In the genomic region with DNA sequence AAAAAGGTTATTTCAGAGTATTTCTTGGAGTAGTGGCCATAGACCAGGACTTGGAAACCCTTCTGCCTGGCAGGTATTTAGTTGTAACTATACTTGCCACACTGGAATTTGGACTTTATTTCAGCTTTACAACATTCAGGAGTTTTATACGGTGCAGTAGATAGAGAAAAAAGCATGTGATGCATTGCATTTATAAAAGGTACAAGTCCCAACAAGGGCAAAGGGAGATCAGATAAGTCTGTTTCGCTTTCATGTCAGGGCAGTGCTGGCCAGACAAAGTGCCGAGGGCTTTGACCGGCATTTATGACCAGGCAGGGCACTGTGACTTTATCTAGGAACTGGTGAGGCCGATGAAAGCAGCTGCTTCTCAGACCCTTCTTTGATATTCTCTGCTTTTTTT, we compare ENCODE assay signal across 11 cellular contexts.
DNase-seq lines count a peak whose midpoint lies in the region; ATAC-seq and TF ChIP-seq lines count a peak whose summit lies in the region.
"Had no signal": no experiment of that assay in that cellular context is flagged by ENCODE, and none has a peak within 500 bp of the region (broad histone marks: within the 10 kb centered on the region; RNA-seq: fewer than 3 reads in every experiment).

No MANE protein-coding gene starts in this region.

- H4K8ac ChIP-seq in IMR-90 (ENCODE audit: low read depth in 2 of 2, low read length in 2 of 2): peak overlapping the region; percentile 11 to 59; a peak in 3 of 4 replicates

- BruUV-seq in IMR-90 (replicated peaks; lab: Mats Ljungman, UMichigan) (no TSS peak), mammary epithelial cell (replicated peaks; lab: Mats Ljungman, UMichigan) (no TSS peak)

- H3K9me1 ChIP-seq in IMR-90 (ENCODE audit: insufficient read depth, low read length): peaks cover 16% of the 10 kb centered on the region

- H2BK15ac ChIP-seq in IMR-90 (ENCODE audit: low read depth, low read length): peak overlapping the region; percentile 80; the same call in 2 of the 3 replicates

- H3K27ac ChIP-seq in IMR-90 (ENCODE audit: insufficient read depth, low read length) (no peak overlapping the region), mammary epithelial cell (ENCODE audit: insufficient read depth, low read depth, low read length) (peak overlapping the region; percentile 78), mucosa of rectum (ENCODE audit: low read depth in 2 of 2, low read length in 2 of 2) (peak overlapping the region; percentile 92 to 93), thymus (ENCODE audit: low read depth) (peak overlapping the region; percentile 33)
- H3K27ac ChIP-seq: C4-2B had no signal

- no peak overlapping the region for H4K5ac ChIP-seq in IMR-90 (ENCODE audit: low read depth, low read length)

- no peak overlapping the region for H3K4me2 ChIP-seq in IMR-90 (ENCODE audit: low read depth, low read length)
- peak overlapping the region; percentile 85 for H3K4me2 ChIP-seq in mammary epithelial cell (ENCODE audit: insufficient read depth, low read depth, low read length)

- DNase-seq in IMR-90 (no peak), mammary epithelial cell (peak; percentile 82), foreskin fibroblast (no peak)
- DNase-seq in stimulated activated naive CD4-positive, alpha-beta T cell (lab: John Stamatoyannopoulos, UW): no peak
- DNase-seq: cerebellar nuclear complex, NCI-H2029 treated with DMSO at 0.1 percent for 48 hours had no signal

- no peak for TF ChIP-seq POLR2A in IMR-90 (IDR thresholded peaks at IDR 0.05; ENCODE audit: low read depth, low read length)

- CTCF ChIA-PET in IMR-90 (lab: Yijun Ruan, JAX): interaction anchor here (0.6 to 0.7 kb wide), 2 partner anchors 55 to 239 kb away, joined by 3 to 6 read pairs; no protein-coding TSS in a partner anchor
- CTCF ChIA-PET in mammary epithelial cell (lab: Charles Lee; ENCODE audit: low non-redundant PET): no interaction called here

- dilution Hi-C loops in IMR-90 (cut with HindIII; ENCODE audit: low sequenced_read_pairs, unreplicated experiment): no loop called here
- dilution Hi-C loops in mammary epithelial cell (cut with HindIII; ENCODE audit: low sequenced_read_pairs): no loop called here

- H3K27me3 ChIP-seq in IMR-90 (ENCODE audit: control insufficient read depth, insufficient read depth, low read length) (no peaks in the 10 kb centered on the region), mammary epithelial cell (ENCODE audit: insufficient read depth, low read length) (no peaks in the 10 kb centered on the region), mucosa of rectum (ENCODE audit: control insufficient read depth in 2 of 2, insufficient read depth in 2 of 2, low read length in 2 of 2) (no peaks in the 10 kb centered on the region), thymus (ENCODE audit: control insufficient read depth, insufficient read depth) (no peaks in the 10 kb centered on the region)

- peak overlapping the region; percentile 89; the same call in 1 of the 2 replicates for H2AK5ac ChIP-seq in IMR-90 (ENCODE audit: low read depth, low read length)

- no peak for TF ChIP-seq RAD21 in IMR-90 (IDR thresholded peaks at IDR 0.05; ENCODE audit: low read length)

- peaks cover 12% of the 10 kb centered on the region for H3K4me1 ChIP-seq in IMR-90 (ENCODE audit: control insufficient read depth, insufficient read depth, low read length)
- peaks cover 35% of the 10 kb centered on the region for H3K4me1 ChIP-seq in mammary epithelial cell (ENCODE audit: insufficient read depth, low read length)
- peaks cover 9 to 25% of the 10 kb centered on the region in 2 donors for H3K4me1 ChIP-seq in mucosa of rectum (ENCODE audit: control insufficient read depth in 2 of 2, insufficient read depth in 2 of 2, low read length in 2 of 2)
- peaks cover 10% of the 10 kb centered on the region for H3K4me1 ChIP-seq in thymus (ENCODE audit: control insufficient read depth, insufficient read depth, low read length)

- TF ChIP-seq CTCF in IMR-90 (conservative IDR thresholded peaks at IDR 0.05; ENCODE audit: low read depth, low read length) (no peak), mammary epithelial cell (conservative IDR thresholded peaks at IDR 0.05 in 1 of 2, IDR thresholded peaks at IDR 0.05 in 1 of 2; ENCODE audit: extremely low read depth in 1 of 2, insufficient read depth in 1 of 2, low read depth in 1 of 2, low read length in 2 of 2) (no peak), foreskin fibroblast (IDR thresholded peaks at IDR 0.05; ENCODE audit: low read depth, low read length) (no peak)

- peak overlapping the region; percentile 41 for H2BK5ac ChIP-seq in IMR-90 (ENCODE audit: low read depth, low read length, poor library complexity, severe bottlenecking)

- H4K91ac ChIP-seq in IMR-90 (ENCODE audit: insufficient read depth, low read depth, low read length): peak overlapping the region; percentile 71

- 100% methylated on average over 2 of the region's 5 CpGs; no CpG with 5 or more reads in 1 of the 2 experiments for WGBS in IMR-90 (ENCODE audit: extremely low coverage in 2 of 2, insufficient read length in 1 of 2), 2 experiments
- 2% methylated on average over 5 of the region's 5 CpGs for WGBS in mammary epithelial cell (ENCODE audit: low coverage, missing lambda C conversion rate)
- WGBS in thymus: 95% methylated on average over 5 of the region's 5 CpGs

- peak overlapping the region; percentile 95 for H2BK120ac ChIP-seq in IMR-90 (ENCODE audit: low read depth, low read length)

- in situ Hi-C loops in IMR-90 (cut with MboI; ENCODE audit: low sequenced_read_pairs): loop anchor here (5.0 kb wide), 1 partner anchor 262 kb away; no protein-coding TSS in a partner anchor
- in situ Hi-C loops in mammary epithelial cell (cut with MboI; ENCODE audit: low sequenced_read_pairs in 2 of 2): loop anchor here (10.0 kb wide), 3 partner anchors 80 to 270 kb away; no protein-coding TSS in a partner anchor

- H3K9me3 ChIP-seq in IMR-90 (ENCODE audit: control insufficient read depth, insufficient read depth, low read length) (no peaks in the 10 kb centered on the region), mammary epithelial cell (replicated peaks; ENCODE audit: insufficient read depth, low read length) (no peaks in the 10 kb centered on the region), mucosa of rectum (ENCODE audit: control insufficient read depth in 2 of 2, low read length in 2 of 2) (no peaks in the 10 kb centered on the region), thymus (ENCODE audit: control insufficient read depth) (no peaks in the 10 kb centered on the region)

- H3K18ac ChIP-seq in IMR-90 (ENCODE audit: low read depth, low read length): peak overlapping the region; percentile 21; the same call in 1 of the 2 replicates

- no peaks in the 10 kb centered on the region for H4K20me1 ChIP-seq in IMR-90 (ENCODE audit: insufficient read depth, low read length)
- no peaks in the 10 kb centered on the region for H4K20me1 ChIP-seq in mammary epithelial cell (ENCODE audit: insufficient read depth, low read length)

- peaks cover 10 to 44% of the 10 kb centered on the region in 2 experiments for H3K79me1 ChIP-seq in IMR-90 (ENCODE audit: low read depth in 1 of 2, low read length in 2 of 2)

- H3K4me3 ChIP-seq in IMR-90 (ENCODE audit: insufficient read depth, low read depth, low read length) (no peak overlapping the region), mammary epithelial cell (replicated peaks in 1 of 3; ENCODE audit: insufficient read depth in 1 of 3, low read depth in 2 of 3, low read length in 3 of 3) (peak overlapping the region in 1 of 3 experiments; percentile 5), mucosa of rectum (ENCODE audit: low read length in 2 of 2) (peak overlapping the region; percentile 56 to 65), thymus (ENCODE audit: low read length) (no peak overlapping the region), foreskin fibroblast (ENCODE audit: low read depth in 1 of 2, low read length in 2 of 2) (no peak overlapping the region)
- H3K4me3 ChIP-seq: lung had no signal

- H3K56ac ChIP-seq in IMR-90 (ENCODE audit: extremely low read depth, insufficient read depth, low read length): no peak overlapping the region; the same call in 1 of the 2 replicates

- peak overlapping the region; percentile 87 for H3K14ac ChIP-seq in IMR-90 (replicated peaks; ENCODE audit: low read depth, low read length)

- POLR2A ChIA-PET in IMR-90 (lab: Charles Lee; ENCODE audit: unreplicated experiment): no interaction called here

- H2AK9ac ChIP-seq in IMR-90 (replicated peaks; ENCODE audit: low read depth, low read length, poor library complexity): no peak overlapping the region

- H3K9ac ChIP-seq in IMR-90 (ENCODE audit: low read depth, low read length) (no peak overlapping the region), mammary epithelial cell (ENCODE audit: insufficient read depth, low read length) (peak overlapping the region; percentile 27), mucosa of rectum (ENCODE audit: low read depth in 1 of 2, low read length in 2 of 2) (peak overlapping the region in 1 of 2 donors; percentile 53)

- no peaks in the 10 kb centered on the region for H3K79me2 ChIP-seq in mammary epithelial cell (ENCODE audit: insufficient read depth, low read length)

- peak overlapping the region; percentile 96 for H2BK20ac ChIP-seq in IMR-90 (ENCODE audit: low read depth, low read length)

- H3K4ac ChIP-seq in IMR-90 (ENCODE audit: low read depth, low read length): peak overlapping the region; percentile 93

- H3K36me3 ChIP-seq in IMR-90 (ENCODE audit: control insufficient read depth, insufficient read depth, low read length) (no peaks in the 10 kb centered on the region), mammary epithelial cell (ENCODE audit: insufficient read depth, low read length) (no peaks in the 10 kb centered on the region), mucosa of rectum (ENCODE audit: control insufficient read depth in 2 of 2, insufficient read depth in 2 of 2, low read length in 2 of 2) (no peaks in the 10 kb centered on the region), thymus (ENCODE audit: control insufficient read depth, insufficient read depth) (no peaks in the 10 kb centered on the region)

- ATAC-seq in IMR-90 (ENCODE audit: low read depth) (no peak), HG02623 (IDR thresholded peaks at IDR 0.05; ENCODE audit: unreplicated experiment) (no peak)

- no peak overlapping the region for H2AFZ ChIP-seq in IMR-90 (replicated peaks; ENCODE audit: low read length, poor library complexity)
- H2AFZ ChIP-seq in mammary epithelial cell (ENCODE audit: low read depth, low read length): peak overlapping the region; percentile 71

- intact Hi-C loops in IMR-90 (cut with micrococcal nuclease) (loop anchor here (2.0 kb wide), 1 partner anchor 142 kb away; no protein-coding TSS in a partner anchor), mammary epithelial cell (cut with micrococcal nuclease) (loop anchor here (1.0 to 2.0 kb wide), 4 partner anchors 62 to 146 kb away; no protein-coding TSS in a partner anchor)

- H3K23ac ChIP-seq in IMR-90 (ENCODE audit: low read depth, low read length): peak overlapping the region; percentile 80; the same call in 1 of the 2 replicates

TF ChIP-seq in IMR-90, 13 proteins besides CTCF, POLR2A, EP300 and RAD21 (continues in another document):
- no peak for TF ChIP-seq MAZ (IDR thresholded peaks at IDR 0.05; ENCODE audit: borderline replicate concordance, low read depth, low read length)

Comparison
In these comparisons a context has a peak if more than half of its experiments do, and no peak if none do; other contexts are left out.
1. H3K4me3 ChIP-seq: peak in mucosa of rectum (2 of 2); none in IMR-90 (single experiment), thymus (single experiment) and foreskin fibroblast (0 of 2).